Comparison of ENCODE assay signal across 14 cellular contexts in genomic region chr4:151865744-151866143, GRCh38.
DNase-seq lines count a peak whose midpoint lies in the region; ATAC-seq and TF ChIP-seq lines count a peak whose summit lies in the region.
"Had no signal": no experiment of that assay in that cellular context is flagged by ENCODE, and none has a peak within 500 bp of the region (broad histone marks: within the 10 kb centered on the region; RNA-seq: fewer than 3 reads in every experiment).

No MANE protein-coding gene starts in this region.

- peak overlapping the region in 1 of 9 donors; percentile 34 for H3K27ac Mint-ChIP-seq in naive thymus-derived CD4-positive, alpha-beta T cell

- H3K9me3 Mint-ChIP-seq in naive thymus-derived CD4-positive, alpha-beta T cell = peaks cover 0 to 19% (median 6%) of the 10 kb centered on the region in 11 donors

- peaks cover 0 to 15% (median 0%) of the 10 kb centered on the region in 5 donors for H3K27me3 Mint-ChIP-seq in naive thymus-derived CD4-positive, alpha-beta T cell

- intact Hi-C loops in Right ventricle myocardium superior (cut with DNase I) = no loop called here
- intact Hi-C loops in left ventricle myocardium superior (cut with micrococcal nuclease) = no loop called here
- intact Hi-C loops in naive thymus-derived CD4-positive, alpha-beta T cell (cut with micrococcal nuclease) = no loop called here

- H3K27ac ChIP-seq in caudate nucleus (ENCODE audit: low read depth, low read length) = peak overlapping the region; percentile 77
- no peak overlapping the region for H3K27ac ChIP-seq in naive thymus-derived CD4-positive, alpha-beta T cell (ENCODE audit: low read depth, low read length)
- H3K27ac ChIP-seq: C4-2B, Peyer's patch had no signal

- peaks cover 0 to 6% (median 0%) of the 10 kb centered on the region in 3 experiments for H3K9me3 ChIP-seq in naive thymus-derived CD4-positive, alpha-beta T cell (ENCODE audit: control insufficient read depth in 2 of 3, low read length in 3 of 3)
- H3K9me3 ChIP-seq: Peyer's patch had no signal

- H3K4me1 ChIP-seq in naive thymus-derived CD4-positive, alpha-beta T cell (ENCODE audit: control insufficient read depth in 2 of 2, insufficient read depth in 2 of 2, low read length in 2 of 2) = no peaks in the 10 kb centered on the region
- H3K4me1 ChIP-seq: Peyer's patch had no signal

- no peaks in the 10 kb centered on the region for H3K27me3 ChIP-seq in naive thymus-derived CD4-positive, alpha-beta T cell (ENCODE audit: control insufficient read depth in 2 of 2, insufficient read depth in 2 of 2, low read length in 2 of 2)
- H3K27me3 ChIP-seq: Peyer's patch had no signal

- H3K36me3 ChIP-seq in naive thymus-derived CD4-positive, alpha-beta T cell (ENCODE audit: control insufficient read depth in 2 of 3, insufficient read depth in 3 of 3, low read length in 3 of 3) = no peaks in the 10 kb centered on the region
- H3K36me3 ChIP-seq: Peyer's patch had no signal

- peaks cover 0 to 9% (median 2%) of the 10 kb centered on the region in 5 donors for H3K36me3 Mint-ChIP-seq in naive thymus-derived CD4-positive, alpha-beta T cell

- peak overlapping the region in 1 of 10 donors; percentile 6 for H3K4me3 Mint-ChIP-seq in naive thymus-derived CD4-positive, alpha-beta T cell

- POLR2A ChIA-PET in naive thymus-derived CD4-positive, alpha-beta T cell (lab: Charles Lee) = interaction anchor here (0.8 kb wide), 1 partner anchor 18 kb away, joined by 3 read pairs; no protein-coding TSS in a partner anchor

- CTCF ChIA-PET in naive thymus-derived CD4-positive, alpha-beta T cell (lab: Charles Lee) = no interaction called here

- H3K4me1 Mint-ChIP-seq in naive thymus-derived CD4-positive, alpha-beta T cell = peaks cover 2 to 20% (median 15%) of the 10 kb centered on the region in 7 donors

- ATAC-seq in Right ventricle myocardium superior (ENCODE audit: poor library complexity) (peak; percentile 15), left ventricle myocardium superior (no peak), HG02885 (IDR thresholded peaks at IDR 0.05; ENCODE audit: poor library complexity, unreplicated experiment) (no peak), SK-N-SH treated with all-trans-retinoic acid at 6 μM for 48 hours (no peak)
- ATAC-seq in naive thymus-derived CD4-positive, alpha-beta T cell = peak; percentile 17

- H3K4me3 ChIP-seq in naive thymus-derived CD4-positive, alpha-beta T cell (ENCODE audit: low read length) = no peak overlapping the region
- H3K4me3 ChIP-seq: Peyer's patch had no signal

- no peak for DNase-seq in Right ventricle myocardium superior
- DNase-seq in left ventricle myocardium superior = no peak
- peak in 39 of 61 donors; percentile 4 to 84 (median 46) for DNase-seq in caudate nucleus (lab: John Stamatoyannopoulos, UW)
- no peak for DNase-seq in naive thymus-derived CD4-positive, alpha-beta T cell
- no peak for DNase-seq in stimulated activated CD4-positive, alpha-beta T cell treated with anti-CD3 and anti-CD28 coated beads, Interleukin-15, amount 100 ng/mL, for 24 hours
- no peak for DNase-seq in GDM1 (lab: John Stamatoyannopoulos, UW)
- DNase-seq: 8988T, Karpas-422, NCI-H510A, NCI-H82 had no signal

TF ChIP-seq in SK-N-SH treated with all-trans-retinoic acid at 6 μM for 48 hours, 23 proteins besides CTCF, POLR2A, EP300 and RAD21:
- TF ChIP-seq TSHZ2 (CRISPR knock-in tag; IDR thresholded peaks at IDR 0.05) = no peak
- no peak for TF ChIP-seq ISL1 (CRISPR knock-in tag; IDR thresholded peaks at IDR 0.05)
- TF ChIP-seq, protein P1, sequence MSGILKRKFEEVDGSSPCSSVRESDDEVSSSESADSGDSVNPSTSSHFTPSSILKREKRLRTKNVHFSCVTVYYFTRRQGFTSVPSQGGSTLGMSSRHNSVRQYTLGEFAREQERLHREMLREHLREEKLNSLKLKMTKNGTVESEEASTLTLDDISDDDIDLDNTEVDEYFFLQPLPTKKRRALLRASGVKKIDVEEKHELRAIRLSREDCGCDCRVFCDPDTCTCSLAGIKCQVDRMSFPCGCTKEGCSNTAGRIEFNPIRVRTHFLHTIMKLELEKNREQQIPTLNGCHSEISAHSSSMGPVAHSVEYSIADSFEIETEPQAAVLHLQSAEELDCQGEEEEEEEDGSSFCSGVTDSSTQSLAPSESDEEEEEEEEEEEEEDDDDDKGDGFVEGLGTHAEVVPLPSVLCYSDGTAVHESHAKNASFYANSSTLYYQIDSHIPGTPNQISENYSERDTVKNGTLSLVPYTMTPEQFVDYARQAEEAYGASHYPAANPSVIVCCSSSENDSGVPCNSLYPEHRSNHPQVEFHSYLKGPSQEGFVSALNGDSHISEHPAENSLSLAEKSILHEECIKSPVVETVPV (CRISPR knock-in tag; IDR thresholded peaks at IDR 0.05) = no peak
- no peak for TF ChIP-seq TOX (CRISPR knock-in tag; IDR thresholded peaks at IDR 0.05; ENCODE audit: borderline replicate concordance)
- TF ChIP-seq, protein P2, sequence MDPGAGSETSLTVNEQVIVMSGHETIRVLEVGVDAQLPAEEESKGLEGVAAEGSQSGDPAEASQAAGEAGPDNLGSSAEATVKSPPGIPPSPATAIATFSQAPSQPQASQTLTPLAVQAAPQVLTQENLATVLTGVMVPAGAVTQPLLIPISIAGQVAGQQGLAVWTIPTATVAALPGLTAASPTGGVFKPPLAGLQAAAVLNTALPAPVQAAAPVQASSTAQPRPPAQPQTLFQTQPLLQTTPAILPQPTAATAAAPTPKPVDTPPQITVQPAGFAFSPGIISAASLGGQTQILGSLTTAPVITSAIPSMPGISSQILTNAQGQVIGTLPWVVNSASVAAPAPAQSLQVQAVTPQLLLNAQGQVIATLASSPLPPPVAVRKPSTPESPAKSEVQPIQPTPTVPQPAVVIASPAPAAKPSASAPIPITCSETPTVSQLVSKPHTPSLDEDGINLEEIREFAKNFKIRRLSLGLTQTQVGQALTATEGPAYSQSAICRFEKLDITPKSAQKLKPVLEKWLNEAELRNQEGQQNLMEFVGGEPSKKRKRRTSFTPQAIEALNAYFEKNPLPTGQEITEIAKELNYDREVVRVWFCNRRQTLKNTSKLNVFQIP (CRISPR knock-in tag; IDR thresholded peaks at IDR 0.05; ENCODE audit: borderline replicate concordance, low read depth) = no peak
- TF ChIP-seq ZNF565 (CRISPR knock-in tag; conservative IDR thresholded peaks at IDR 0.05; ENCODE audit: low read depth) = no peak
- no peak for TF ChIP-seq ZFP3 (CRISPR knock-in tag; IDR thresholded peaks at IDR 0.05)
- TF ChIP-seq ZNF70 (CRISPR knock-in tag; IDR thresholded peaks at IDR 0.05) = no peak
- no peak for TF ChIP-seq ESRRG (CRISPR knock-in tag; IDR thresholded peaks at IDR 0.05)
- TF ChIP-seq BACH2 (CRISPR knock-in tag; IDR thresholded peaks at IDR 0.05; ENCODE audit: borderline replicate concordance) = no peak
- no peak for TF ChIP-seq ARNTL (CRISPR knock-in tag; IDR thresholded peaks at IDR 0.05; ENCODE audit: borderline replicate concordance, low read depth)
- TF ChIP-seq ZFP30 (CRISPR knock-in tag; IDR thresholded peaks at IDR 0.05) = no peak
- TF ChIP-seq TCF4 (CRISPR knock-in tag; IDR thresholded peaks at IDR 0.05; ENCODE audit: borderline replicate concordance) = no peak
- TF ChIP-seq, protein P3, sequence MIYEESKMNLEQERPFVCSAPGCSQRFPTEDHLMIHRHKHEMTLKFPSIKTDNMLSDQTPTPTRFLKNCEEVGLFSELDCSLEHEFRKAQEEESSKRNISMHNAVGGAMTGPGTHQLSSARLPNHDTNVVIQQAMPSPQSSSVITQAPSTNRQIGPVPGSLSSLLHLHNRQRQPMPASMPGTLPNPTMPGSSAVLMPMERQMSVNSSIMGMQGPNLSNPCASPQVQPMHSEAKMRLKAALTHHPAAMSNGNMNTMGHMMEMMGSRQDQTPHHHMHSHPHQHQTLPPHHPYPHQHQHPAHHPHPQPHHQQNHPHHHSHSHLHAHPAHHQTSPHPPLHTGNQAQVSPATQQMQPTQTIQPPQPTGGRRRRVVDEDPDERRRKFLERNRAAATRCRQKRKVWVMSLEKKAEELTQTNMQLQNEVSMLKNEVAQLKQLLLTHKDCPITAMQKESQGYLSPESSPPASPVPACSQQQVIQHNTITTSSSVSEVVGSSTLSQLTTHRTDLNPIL (CRISPR knock-in tag; IDR thresholded peaks at IDR 0.05; ENCODE audit: low read depth) = no peak
TF ChIP-seq in SK-N-SH treated with all-trans-retinoic acid at 6 μM for 48 hours: peak in this region for 0.

Comparison
In these comparisons a context has a peak if more than half of its experiments do, and no peak if none do; other contexts are left out.
1. ATAC-seq: peak in Right ventricle myocardium superior (single experiment) and naive thymus-derived CD4-positive, alpha-beta T cell (single experiment); none in left ventricle myocardium superior (single experiment), HG02885 (single experiment) and SK-N-SH treated with all-trans-retinoic acid at 6 μM for 48 hours (single experiment).
2. DNase-seq: peak in caudate nucleus (39 of 61); none in Right ventricle myocardium superior (single experiment), left ventricle myocardium superior (single experiment), naive thymus-derived CD4-positive, alpha-beta T cell (0 of 9), stimulated activated CD4-positive, alpha-beta T cell treated with anti-CD3 and anti-CD28 coated beads, Interleukin-15, amount 100 ng/mL, for 24 hours (single experiment) and GDM1 (single experiment).